8 cellular contexts compared by ENCODE assay signal in genomic region chr11:65040520-65041205, GRCh38. TPM values are rescaled to one million over a fixed set of nuclear protein-coding genes. Genes with fewer than 3 reads are reported as not detected.
DNase-seq lines count a peak whose midpoint lies in the region; ATAC-seq lines count a peak whose summit lies in the region.

No MANE protein-coding gene starts in this region.

- H2BK5ac ChIP-seq in mesendoderm (ENCODE audit: low read length): peak overlapping the region; percentile 95

- H3K4me2 ChIP-seq in mesendoderm (ENCODE audit: low read length): peak overlapping the region; percentile 73

- no peaks in the 10 kb centered on the region for H3K9me3 ChIP-seq in endocrine pancreas (ENCODE audit: control insufficient read depth, low read length)

- H3K27me3 ChIP-seq in endocrine pancreas (ENCODE audit: control insufficient read depth, insufficient read depth, low read length) (no peaks in the 10 kb centered on the region), mesendoderm (ENCODE audit: insufficient read depth, low read length, poor library complexity) (no peaks in the 10 kb centered on the region)

- H3K18ac ChIP-seq in mesendoderm (ENCODE audit: low read length): peak overlapping the region; percentile 75

- peak overlapping the region; percentile 99 for H3K56ac ChIP-seq in mesendoderm (ENCODE audit: low read length)

- no peak overlapping the region for H4K5ac ChIP-seq in mesendoderm (ENCODE audit: low read length)

- no peak overlapping the region for H3K23ac ChIP-seq in mesendoderm (ENCODE audit: low read length)

- peak; percentile 99 for DNase-seq in COR-L47 (lab: John Stamatoyannopoulos, UW)
- DNase-seq in HT1080 (ENCODE audit: low read depth): peak; percentile 97
- peak; percentile 97 to 98 for DNase-seq in NOMO-1 (lab: John Stamatoyannopoulos, UW; ENCODE audit: unreplicated experiment in 2 of 2)
- DNase-seq in activated CD8-positive, alpha-beta memory T cell treated with anti-CD3 and anti-CD28 coated beads for 48 hours (ENCODE audit: low read depth in 2 of 3, low spot score in 2 of 3): peak; percentile 68 to 77 (median 71)
- peak; percentile 98 for DNase-seq in mesendoderm
- DNase-seq in stimulated activated CD8-positive, alpha-beta memory T cell treated with anti-CD3 and anti-CD28 coated beads, Interleukin-12 subunit alpha, Interleukin-12 subunit beta, amount 100 ng/mL, for 4 hours (ENCODE audit: low read depth): peak; percentile 75

- no peak overlapping the region for H4K8ac ChIP-seq in mesendoderm (ENCODE audit: low read depth, low read length)

- H3K27ac ChIP-seq in mesendoderm (ENCODE audit: low read depth, low read length): peak overlapping the region; percentile 98

- peak; percentile 68 for ATAC-seq in GM21367 (IDR thresholded peaks at IDR 0.05; ENCODE audit: unreplicated experiment)

- no peak overlapping the region for H2AK5ac ChIP-seq in mesendoderm (ENCODE audit: low read length)

- peaks cover 4% of the 10 kb centered on the region for H3K4me1 ChIP-seq in endocrine pancreas (ENCODE audit: control insufficient read depth, insufficient read depth, low read length)
- no peaks in the 10 kb centered on the region for H3K4me1 ChIP-seq in mesendoderm (ENCODE audit: control insufficient read depth, low read depth, low read length)

- H3K4me3 ChIP-seq in endocrine pancreas (ENCODE audit: control insufficient read depth, insufficient read depth, low read length) (no peak overlapping the region), mesendoderm (ENCODE audit: low read length) (peak overlapping the region; percentile 73)

- H2BK120ac ChIP-seq in mesendoderm (ENCODE audit: low read depth, low read length): no peak overlapping the region

- H3K4ac ChIP-seq in mesendoderm (ENCODE audit: low read depth, low read length): no peak overlapping the region

- H3K79me2 ChIP-seq in mesendoderm (ENCODE audit: control insufficient read depth, insufficient read depth, low read length): peaks cover 2% of the 10 kb centered on the region

- H3K36me3 ChIP-seq in endocrine pancreas (ENCODE audit: control insufficient read depth, insufficient read depth, low read length) (no peaks in the 10 kb centered on the region), mesendoderm (ENCODE audit: control insufficient read depth, insufficient read depth, low read length) (peaks cover 2% of the 10 kb centered on the region)

- H2BK15ac ChIP-seq in mesendoderm (replicated peaks; ENCODE audit: low read depth): no peak overlapping the region

- no CpG with 5 or more reads among the region's 43 CpGs for WGBS in mesendoderm (ENCODE audit: extremely low coverage, insufficient coverage, low lambda C conversion rate)

- H3K9ac ChIP-seq in endocrine pancreas (ENCODE audit: control insufficient read depth, insufficient read depth, low read length): peak overlapping the region; percentile 63
- H3K9ac ChIP-seq in mesendoderm (ENCODE audit: low read length): peak overlapping the region; percentile 94

- peaks cover 7% of the 10 kb centered on the region for H3K79me1 ChIP-seq in mesendoderm (ENCODE audit: low read length)

RNA-seq across cellular contexts. Expression of gene SAC3D1, which starts 0.3 kb away (rescaled TPM):
- 21.3 and 25.1 TPM in 2 replicates for total RNA-seq in HT1080 (2014; rRNA removed; shearing (Covaris generic))
- 20.2 and 22.9 TPM in 2 replicates for polyA plus RNA-seq in HT1080 (2015; cell fraction: cytosol; rRNA removed)
- polyA plus RNA-seq in HT1080 (2015; cell fraction: nucleus; rRNA removed): 8.7 and 9.0 TPM in 2 replicates
- polyA plus RNA-seq in mesendoderm (2013, experiment 1 of 2): 12.1 TPM
- polyA plus RNA-seq in mesendoderm (2013, experiment 2 of 2): 11.8 TPM

RNA-seq across cellular contexts. Expression of gene SNX15, which starts 13.4 kb away (rescaled TPM):
- total RNA-seq in HT1080 (2014; rRNA removed; shearing (Covaris generic)): 20.1 and 23.1 TPM in 2 replicates
- polyA plus RNA-seq in HT1080 (2015; cell fraction: cytosol; rRNA removed): 9.9 and 10.3 TPM in 2 replicates
- 8.5 and 10.3 TPM in 2 replicates for polyA plus RNA-seq in HT1080 (2015; cell fraction: nucleus; rRNA removed)
- polyA plus RNA-seq in mesendoderm (2013, experiment 1 of 2): 10.2 TPM
- 10.9 TPM for polyA plus RNA-seq in mesendoderm (2013, experiment 2 of 2)

RNA-seq across cellular contexts. Expression of gene NAALADL1, which starts 17.7 kb away (rescaled TPM):
- 0.23 TPM in 1 of 2 replicates, not detected in the other for total RNA-seq in HT1080 (2014; rRNA removed; shearing (Covaris generic))
- polyA plus RNA-seq in HT1080 (2015; cell fraction: cytosol; rRNA removed): 0.13 TPM in 1 of 2 replicates, not detected in the other
- 0.08 and 0.12 TPM in 2 replicates for polyA plus RNA-seq in HT1080 (2015; cell fraction: nucleus; rRNA removed)
- polyA plus RNA-seq in mesendoderm (2013, experiment 1 of 2): 1.3 TPM
- 1.4 TPM for polyA plus RNA-seq in mesendoderm (2013, experiment 2 of 2)

RNA-seq across cellular contexts. Expression of gene ARL2, which starts 26.7 kb away (rescaled TPM):
- total RNA-seq in HT1080 (2014; rRNA removed; shearing (Covaris generic)): 237 and 263 TPM in 2 replicates
- polyA plus RNA-seq in HT1080 (2015; cell fraction: cytosol; rRNA removed): 188 and 220 TPM in 2 replicates
- 92.7 and 94.5 TPM in 2 replicates for polyA plus RNA-seq in HT1080 (2015; cell fraction: nucleus; rRNA removed)
- 130 TPM for polyA plus RNA-seq in mesendoderm (2013, experiment 1 of 2)
- polyA plus RNA-seq in mesendoderm (2013, experiment 2 of 2): 132 TPM

RNA-seq across cellular contexts. Expression of gene CDCA5, which starts 43.2 kb away (rescaled TPM):
- total RNA-seq in HT1080 (2014; rRNA removed; shearing (Covaris generic)): 63.3 and 78.4 TPM in 2 replicates
- polyA plus RNA-seq in HT1080 (2015; cell fraction: cytosol; rRNA removed): 44.3 and 48.8 TPM in 2 replicates
- 46.6 and 51.8 TPM in 2 replicates for polyA plus RNA-seq in HT1080 (2015; cell fraction: nucleus; rRNA removed)
- polyA plus RNA-seq in mesendoderm (2013, experiment 1 of 2): 61.4 TPM
- 60.2 TPM for polyA plus RNA-seq in mesendoderm (2013, experiment 2 of 2)
